1 cellular context compared by ENCODE assay signal in the genomic region with DNA sequence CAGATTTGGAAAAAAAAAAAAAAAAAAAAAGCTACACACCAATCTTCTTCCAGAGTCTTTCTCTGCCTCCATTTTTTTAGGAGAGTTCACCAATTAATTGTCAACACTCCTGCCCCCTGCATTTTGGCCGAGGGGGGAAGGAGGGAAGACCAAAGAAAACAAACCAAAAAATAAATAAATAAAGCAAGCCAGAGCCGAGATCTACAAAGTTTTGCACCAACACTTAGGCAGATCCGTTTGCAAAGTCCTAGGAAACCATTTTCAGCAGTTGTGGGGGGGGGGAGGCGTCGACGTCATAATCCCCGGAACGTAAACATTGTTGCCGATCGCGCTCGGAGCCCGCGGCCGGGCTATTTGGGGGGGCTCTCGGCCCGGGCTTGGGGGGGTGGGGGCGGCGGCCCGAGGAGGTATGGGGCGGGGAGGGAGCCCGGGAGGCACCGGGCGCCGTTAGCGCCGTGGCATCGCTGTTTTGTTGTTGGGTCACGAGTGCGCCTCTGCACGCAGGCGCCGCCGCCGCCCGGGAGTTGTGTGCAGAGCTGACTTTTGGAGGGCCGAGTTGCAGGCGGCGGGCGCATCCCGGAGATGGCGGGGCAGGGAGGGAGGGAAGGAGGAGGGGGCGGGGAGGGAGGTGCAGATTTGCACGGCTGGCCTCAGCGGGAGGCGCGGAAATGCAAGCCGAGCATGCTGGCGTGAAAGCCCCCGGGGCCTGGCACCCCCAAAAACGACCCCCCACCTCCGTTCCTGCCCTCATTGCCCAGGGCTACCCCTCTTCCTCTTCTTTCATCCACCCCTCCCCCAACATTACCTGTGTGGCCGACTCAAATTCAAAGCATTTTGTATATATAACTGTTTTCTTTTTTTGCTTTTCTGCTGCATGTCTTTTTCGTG.
A peak's percentile ranks its signal among the peaks of the same experiment; 100 is the strongest.
TF ChIP-seq lines count a peak whose summit lies in the region.

No MANE protein-coding gene starts in this region.

TF ChIP-seq in HEK293, 187 proteins besides CTCF, POLR2A, EP300 and RAD21 (continued from another document and continues in another):
- TF ChIP-seq, protein P1, sequence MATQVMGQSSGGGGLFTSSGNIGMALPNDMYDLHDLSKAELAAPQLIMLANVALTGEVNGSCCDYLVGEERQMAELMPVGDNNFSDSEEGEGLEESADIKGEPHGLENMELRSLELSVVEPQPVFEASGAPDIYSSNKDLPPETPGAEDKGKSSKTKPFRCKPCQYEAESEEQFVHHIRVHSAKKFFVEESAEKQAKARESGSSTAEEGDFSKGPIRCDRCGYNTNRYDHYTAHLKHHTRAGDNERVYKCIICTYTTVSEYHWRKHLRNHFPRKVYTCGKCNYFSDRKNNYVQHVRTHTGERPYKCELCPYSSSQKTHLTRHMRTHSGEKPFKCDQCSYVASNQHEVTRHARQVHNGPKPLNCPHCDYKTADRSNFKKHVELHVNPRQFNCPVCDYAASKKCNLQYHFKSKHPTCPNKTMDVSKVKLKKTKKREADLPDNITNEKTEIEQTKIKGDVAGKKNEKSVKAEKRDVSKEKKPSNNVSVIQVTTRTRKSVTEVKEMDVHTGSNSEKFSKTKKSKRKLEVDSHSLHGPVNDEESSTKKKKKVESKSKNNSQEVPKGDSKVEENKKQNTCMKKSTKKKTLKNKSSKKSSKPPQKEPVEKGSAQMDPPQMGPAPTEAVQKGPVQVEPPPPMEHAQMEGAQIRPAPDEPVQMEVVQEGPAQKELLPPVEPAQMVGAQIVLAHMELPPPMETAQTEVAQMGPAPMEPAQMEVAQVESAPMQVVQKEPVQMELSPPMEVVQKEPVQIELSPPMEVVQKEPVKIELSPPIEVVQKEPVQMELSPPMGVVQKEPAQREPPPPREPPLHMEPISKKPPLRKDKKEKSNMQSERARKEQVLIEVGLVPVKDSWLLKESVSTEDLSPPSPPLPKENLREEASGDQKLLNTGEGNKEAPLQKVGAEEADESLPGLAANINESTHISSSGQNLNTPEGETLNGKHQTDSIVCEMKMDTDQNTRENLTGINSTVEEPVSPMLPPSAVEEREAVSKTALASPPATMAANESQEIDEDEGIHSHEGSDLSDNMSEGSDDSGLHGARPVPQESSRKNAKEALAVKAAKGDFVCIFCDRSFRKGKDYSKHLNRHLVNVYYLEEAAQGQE (tag by site-specific recombination; IDR thresholded peaks at IDR 0.05), result no peak
- no peak for TF ChIP-seq ZNF558 (tag by site-specific recombination; IDR thresholded peaks at IDR 0.05)
- TF ChIP-seq, protein P2, sequence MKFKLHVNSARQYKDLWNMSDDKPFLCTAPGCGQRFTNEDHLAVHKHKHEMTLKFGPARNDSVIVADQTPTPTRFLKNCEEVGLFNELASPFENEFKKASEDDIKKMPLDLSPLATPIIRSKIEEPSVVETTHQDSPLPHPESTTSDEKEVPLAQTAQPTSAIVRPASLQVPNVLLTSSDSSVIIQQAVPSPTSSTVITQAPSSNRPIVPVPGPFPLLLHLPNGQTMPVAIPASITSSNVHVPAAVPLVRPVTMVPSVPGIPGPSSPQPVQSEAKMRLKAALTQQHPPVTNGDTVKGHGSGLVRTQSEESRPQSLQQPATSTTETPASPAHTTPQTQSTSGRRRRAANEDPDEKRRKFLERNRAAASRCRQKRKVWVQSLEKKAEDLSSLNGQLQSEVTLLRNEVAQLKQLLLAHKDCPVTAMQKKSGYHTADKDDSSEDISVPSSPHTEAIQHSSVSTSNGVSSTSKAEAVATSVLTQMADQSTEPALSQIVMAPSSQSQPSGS (tag by site-specific recombination; IDR thresholded peaks at IDR 0.05; ENCODE audit: low read depth), result peak; percentile 66; the same call in 1 of the 2 replicates
- no peak for TF ChIP-seq ZNF747 (tag by site-specific recombination; IDR thresholded peaks at IDR 0.05)
- peak; percentile 91 for TF ChIP-seq ZBTB21 (tag by site-specific recombination; IDR thresholded peaks at IDR 0.05)
- TF ChIP-seq ZNF660 (tag by site-specific recombination; IDR thresholded peaks at IDR 0.05), result no peak
- TF ChIP-seq ZNF600 (tag by site-specific recombination; IDR thresholded peaks at IDR 0.05), result no peak
- no peak for TF ChIP-seq ZNF266 (tag by site-specific recombination; IDR thresholded peaks at IDR 0.05; ENCODE audit: low read depth)
- no peak for TF ChIP-seq ZNF555 (tag by site-specific recombination; conservative IDR thresholded peaks at IDR 0.05)
- no peak for TF ChIP-seq ZNF140 (tag by site-specific recombination; IDR thresholded peaks at IDR 0.05)
- TF ChIP-seq ZNF837 (tag by site-specific recombination; IDR thresholded peaks at IDR 0.05), result no peak
- no peak for TF ChIP-seq ZNF174 (tag by site-specific recombination; IDR thresholded peaks at IDR 0.05)
- TF ChIP-seq ZNF133 (tag by site-specific recombination; IDR thresholded peaks at IDR 0.05), result no peak
- TF ChIP-seq ZFP41 (tag by site-specific recombination; IDR thresholded peaks at IDR 0.05; ENCODE audit: borderline replicate concordance), result no peak
- TF ChIP-seq ZXDB (tag by site-specific recombination; IDR thresholded peaks at IDR 0.05), result peak; percentile 8
- TF ChIP-seq YY2 (tag by site-specific recombination; IDR thresholded peaks at IDR 0.05), result no peak
- TF ChIP-seq ZNF292 (tag by site-specific recombination; IDR thresholded peaks at IDR 0.05; ENCODE audit: borderline replicate concordance, low read depth), result no peak
- TF ChIP-seq ZNF223 (tag by site-specific recombination; IDR thresholded peaks at IDR 0.05), result no peak
- TF ChIP-seq, protein P3, sequence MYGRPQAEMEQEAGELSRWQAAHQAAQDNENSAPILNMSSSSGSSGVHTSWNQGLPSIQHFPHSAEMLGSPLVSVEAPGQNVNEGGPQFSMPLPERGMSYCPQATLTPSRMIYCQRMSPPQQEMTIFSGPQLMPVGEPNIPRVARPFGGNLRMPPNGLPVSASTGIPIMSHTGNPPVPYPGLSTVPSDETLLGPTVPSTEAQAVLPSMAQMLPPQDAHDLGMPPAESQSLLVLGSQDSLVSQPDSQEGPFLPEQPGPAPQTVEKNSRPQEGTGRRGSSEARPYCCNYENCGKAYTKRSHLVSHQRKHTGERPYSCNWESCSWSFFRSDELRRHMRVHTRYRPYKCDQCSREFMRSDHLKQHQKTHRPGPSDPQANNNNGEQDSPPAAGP (tag by site-specific recombination; IDR thresholded peaks at IDR 0.05), result 0 out of 2 replicates have a peak, but pooled peaks have one; percentile 20
- no peak for TF ChIP-seq ZNF221 (tag by site-specific recombination; IDR thresholded peaks at IDR 0.05; ENCODE audit: borderline replicate concordance)
- TF ChIP-seq, protein P4, sequence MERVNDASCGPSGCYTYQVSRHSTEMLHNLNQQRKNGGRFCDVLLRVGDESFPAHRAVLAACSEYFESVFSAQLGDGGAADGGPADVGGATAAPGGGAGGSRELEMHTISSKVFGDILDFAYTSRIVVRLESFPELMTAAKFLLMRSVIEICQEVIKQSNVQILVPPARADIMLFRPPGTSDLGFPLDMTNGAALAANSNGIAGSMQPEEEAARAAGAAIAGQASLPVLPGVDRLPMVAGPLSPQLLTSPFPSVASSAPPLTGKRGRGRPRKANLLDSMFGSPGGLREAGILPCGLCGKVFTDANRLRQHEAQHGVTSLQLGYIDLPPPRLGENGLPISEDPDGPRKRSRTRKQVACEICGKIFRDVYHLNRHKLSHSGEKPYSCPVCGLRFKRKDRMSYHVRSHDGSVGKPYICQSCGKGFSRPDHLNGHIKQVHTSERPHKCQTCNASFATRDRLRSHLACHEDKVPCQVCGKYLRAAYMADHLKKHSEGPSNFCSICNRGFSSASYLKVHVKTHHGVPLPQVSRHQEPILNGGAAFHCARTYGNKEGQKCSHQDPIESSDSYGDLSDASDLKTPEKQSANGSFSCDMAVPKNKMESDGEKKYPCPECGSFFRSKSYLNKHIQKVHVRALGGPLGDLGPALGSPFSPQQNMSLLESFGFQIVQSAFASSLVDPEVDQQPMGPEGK (tag by site-specific recombination; IDR thresholded peaks at IDR 0.05), result peak; percentile 81
- TF ChIP-seq ZNF311 (tag by site-specific recombination; IDR thresholded peaks at IDR 0.05; ENCODE audit: borderline replicate concordance), result no peak
- TF ChIP-seq, protein P5, sequence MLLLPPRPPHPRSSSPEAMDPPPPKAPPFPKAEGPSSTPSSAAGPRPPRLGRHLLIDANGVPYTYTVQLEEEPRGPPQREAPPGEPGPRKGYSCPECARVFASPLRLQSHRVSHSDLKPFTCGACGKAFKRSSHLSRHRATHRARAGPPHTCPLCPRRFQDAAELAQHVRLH (tag by site-specific recombination; IDR thresholded peaks at IDR 0.05), result 0 out of 2 replicates have a peak, but pooled peaks have one; percentile 17
- TF ChIP-seq, protein P6, sequence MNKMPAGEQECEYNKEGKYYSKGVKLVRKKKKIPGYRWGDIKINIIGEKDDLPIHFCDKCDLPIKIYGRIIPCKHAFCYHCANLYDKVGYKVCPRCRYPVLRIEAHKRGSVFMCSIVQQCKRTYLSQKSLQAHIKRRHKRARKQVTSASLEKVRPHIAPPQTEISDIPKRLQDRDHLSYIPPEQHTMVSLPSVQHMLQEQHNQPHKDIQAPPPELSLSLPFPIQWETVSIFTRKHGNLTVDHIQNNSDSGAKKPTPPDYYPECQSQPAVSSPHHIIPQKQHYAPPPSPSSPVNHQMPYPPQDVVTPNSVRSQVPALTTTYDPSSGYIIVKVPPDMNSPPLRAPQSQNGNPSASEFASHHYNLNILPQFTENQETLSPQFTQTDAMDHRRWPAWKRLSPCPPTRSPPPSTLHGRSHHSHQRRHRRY (tag by site-specific recombination; IDR thresholded peaks at IDR 0.05), result no peak
- no peak for TF ChIP-seq ZNF514 (tag by site-specific recombination; IDR thresholded peaks at IDR 0.05)
- no peak for TF ChIP-seq ZNF19 (tag by site-specific recombination; IDR thresholded peaks at IDR 0.05; ENCODE audit: low read depth)
- TF ChIP-seq ZNF2 (tag by site-specific recombination; IDR thresholded peaks at IDR 0.05), result peak; percentile 30; the same call in 1 of the 2 replicates
- 0 out of 2 replicates have a peak, but pooled peaks have one; percentile 51 for TF ChIP-seq ZSCAN23 (tag by site-specific recombination; IDR thresholded peaks at IDR 0.05)
- 0 out of 2 replicates have a peak, but pooled peaks have one; percentile 21 for TF ChIP-seq REPIN1 (tag by site-specific recombination; IDR thresholded peaks at IDR 0.05; ENCODE audit: low read depth)
- no peak for TF ChIP-seq ZNF610 (tag by site-specific recombination; IDR thresholded peaks at IDR 0.05; ENCODE audit: borderline replicate concordance)
- TF ChIP-seq ZNF350 (tag by site-specific recombination; IDR thresholded peaks at IDR 0.05), result no peak
- peak; percentile 9; the same call in 1 of the 2 replicates for TF ChIP-seq ZNF76 (tag by site-specific recombination; IDR thresholded peaks at IDR 0.05; ENCODE audit: borderline replicate concordance, low read depth)
- TF ChIP-seq ZNF423 (tag by site-specific recombination; IDR thresholded peaks at IDR 0.05), result peak; percentile 77
- no peak for TF ChIP-seq KLF7 (tag by site-specific recombination; IDR thresholded peaks at IDR 0.05; ENCODE audit: borderline replicate concordance)
- no peak for TF ChIP-seq ZNF624 (tag by site-specific recombination; IDR thresholded peaks at IDR 0.05)
- no peak for TF ChIP-seq OSR2 (tag by site-specific recombination; IDR thresholded peaks at IDR 0.05)
- TF ChIP-seq, protein P7, sequence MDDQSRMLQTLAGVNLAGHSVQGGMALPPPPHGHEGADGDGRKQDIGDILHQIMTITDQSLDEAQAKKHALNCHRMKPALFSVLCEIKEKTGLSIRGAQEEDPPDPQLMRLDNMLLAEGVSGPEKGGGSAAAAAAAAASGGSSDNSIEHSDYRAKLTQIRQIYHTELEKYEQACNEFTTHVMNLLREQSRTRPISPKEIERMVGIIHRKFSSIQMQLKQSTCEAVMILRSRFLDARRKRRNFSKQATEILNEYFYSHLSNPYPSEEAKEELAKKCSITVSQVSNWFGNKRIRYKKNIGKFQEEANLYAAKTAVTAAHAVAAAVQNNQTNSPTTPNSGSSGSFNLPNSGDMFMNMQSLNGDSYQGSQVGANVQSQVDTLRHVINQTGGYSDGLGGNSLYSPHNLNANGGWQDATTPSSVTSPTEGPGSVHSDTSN (CRISPR knock-in tag; IDR thresholded peaks at IDR 0.05), result no peak
- TF ChIP-seq, protein P8, sequence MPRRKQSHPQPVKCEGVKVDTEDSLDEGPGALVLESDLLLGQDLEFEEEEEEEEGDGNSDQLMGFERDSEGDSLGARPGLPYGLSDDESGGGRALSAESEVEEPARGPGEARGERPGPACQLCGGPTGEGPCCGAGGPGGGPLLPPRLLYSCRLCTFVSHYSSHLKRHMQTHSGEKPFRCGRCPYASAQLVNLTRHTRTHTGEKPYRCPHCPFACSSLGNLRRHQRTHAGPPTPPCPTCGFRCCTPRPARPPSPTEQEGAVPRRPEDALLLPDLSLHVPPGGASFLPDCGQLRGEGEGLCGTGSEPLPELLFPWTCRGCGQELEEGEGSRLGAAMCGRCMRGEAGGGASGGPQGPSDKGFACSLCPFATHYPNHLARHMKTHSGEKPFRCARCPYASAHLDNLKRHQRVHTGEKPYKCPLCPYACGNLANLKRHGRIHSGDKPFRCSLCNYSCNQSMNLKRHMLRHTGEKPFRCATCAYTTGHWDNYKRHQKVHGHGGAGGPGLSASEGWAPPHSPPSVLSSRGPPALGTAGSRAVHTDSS (tag by site-specific recombination; IDR thresholded peaks at IDR 0.05), result 0 out of 2 replicates have a peak, but pooled peaks have one; percentile 31
- TF ChIP-seq ZNF404 (tag by site-specific recombination; IDR thresholded peaks at IDR 0.05), result no peak
- no peak for TF ChIP-seq ZNF621 (tag by site-specific recombination; IDR thresholded peaks at IDR 0.05)
- no peak for TF ChIP-seq ZNF202 (tag by site-specific recombination; IDR thresholded peaks at IDR 0.05; ENCODE audit: borderline replicate concordance)
- no peak for TF ChIP-seq ZNF776 (tag by site-specific recombination; IDR thresholded peaks at IDR 0.05; ENCODE audit: borderline replicate concordance)
- no peak for TF ChIP-seq IKZF3 (tag by site-specific recombination; IDR thresholded peaks at IDR 0.05)
- TF ChIP-seq ZNF623 (tag by site-specific recombination; IDR thresholded peaks at IDR 0.05), result no peak
- TF ChIP-seq ZNF391 (tag by site-specific recombination; IDR thresholded peaks at IDR 0.05; ENCODE audit: borderline replicate concordance, low read depth), result no peak
- TF ChIP-seq ZNF146 (tag by site-specific recombination; IDR thresholded peaks at IDR 0.05), result no peak
- TF ChIP-seq BCL11B (tag by site-specific recombination; IDR thresholded peaks at IDR 0.05; ENCODE audit: low read depth), result no peak
- no peak for TF ChIP-seq ZNF394 (tag by site-specific recombination; IDR thresholded peaks at IDR 0.05; ENCODE audit: borderline replicate concordance)
- TF ChIP-seq, protein P9, sequence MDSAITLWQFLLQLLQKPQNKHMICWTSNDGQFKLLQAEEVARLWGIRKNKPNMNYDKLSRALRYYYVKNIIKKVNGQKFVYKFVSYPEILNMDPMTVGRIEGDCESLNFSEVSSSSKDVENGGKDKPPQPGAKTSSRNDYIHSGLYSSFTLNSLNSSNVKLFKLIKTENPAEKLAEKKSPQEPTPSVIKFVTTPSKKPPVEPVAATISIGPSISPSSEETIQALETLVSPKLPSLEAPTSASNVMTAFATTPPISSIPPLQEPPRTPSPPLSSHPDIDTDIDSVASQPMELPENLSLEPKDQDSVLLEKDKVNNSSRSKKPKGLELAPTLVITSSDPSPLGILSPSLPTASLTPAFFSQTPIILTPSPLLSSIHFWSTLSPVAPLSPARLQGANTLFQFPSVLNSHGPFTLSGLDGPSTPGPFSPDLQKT (IDR thresholded peaks at IDR 0.05; ENCODE audit: borderline replicate concordance, low read depth, low read length), result no peak
- peak; percentile 54 for TF ChIP-seq WT1 (tag by site-specific recombination; IDR thresholded peaks at IDR 0.05)
